Comparison of ENCODE assay signal across 1 cellular context in genomic region chrX:18674788-18675735, GRCh38.
TF ChIP-seq lines count a peak whose summit lies in the region.

No MANE protein-coding gene starts in this region.

TF ChIP-seq in GM12878, 131 proteins besides CTCF, POLR2A, EP300 and RAD21 (continued from another document and continues in another):
- TF ChIP-seq, protein P1, sequence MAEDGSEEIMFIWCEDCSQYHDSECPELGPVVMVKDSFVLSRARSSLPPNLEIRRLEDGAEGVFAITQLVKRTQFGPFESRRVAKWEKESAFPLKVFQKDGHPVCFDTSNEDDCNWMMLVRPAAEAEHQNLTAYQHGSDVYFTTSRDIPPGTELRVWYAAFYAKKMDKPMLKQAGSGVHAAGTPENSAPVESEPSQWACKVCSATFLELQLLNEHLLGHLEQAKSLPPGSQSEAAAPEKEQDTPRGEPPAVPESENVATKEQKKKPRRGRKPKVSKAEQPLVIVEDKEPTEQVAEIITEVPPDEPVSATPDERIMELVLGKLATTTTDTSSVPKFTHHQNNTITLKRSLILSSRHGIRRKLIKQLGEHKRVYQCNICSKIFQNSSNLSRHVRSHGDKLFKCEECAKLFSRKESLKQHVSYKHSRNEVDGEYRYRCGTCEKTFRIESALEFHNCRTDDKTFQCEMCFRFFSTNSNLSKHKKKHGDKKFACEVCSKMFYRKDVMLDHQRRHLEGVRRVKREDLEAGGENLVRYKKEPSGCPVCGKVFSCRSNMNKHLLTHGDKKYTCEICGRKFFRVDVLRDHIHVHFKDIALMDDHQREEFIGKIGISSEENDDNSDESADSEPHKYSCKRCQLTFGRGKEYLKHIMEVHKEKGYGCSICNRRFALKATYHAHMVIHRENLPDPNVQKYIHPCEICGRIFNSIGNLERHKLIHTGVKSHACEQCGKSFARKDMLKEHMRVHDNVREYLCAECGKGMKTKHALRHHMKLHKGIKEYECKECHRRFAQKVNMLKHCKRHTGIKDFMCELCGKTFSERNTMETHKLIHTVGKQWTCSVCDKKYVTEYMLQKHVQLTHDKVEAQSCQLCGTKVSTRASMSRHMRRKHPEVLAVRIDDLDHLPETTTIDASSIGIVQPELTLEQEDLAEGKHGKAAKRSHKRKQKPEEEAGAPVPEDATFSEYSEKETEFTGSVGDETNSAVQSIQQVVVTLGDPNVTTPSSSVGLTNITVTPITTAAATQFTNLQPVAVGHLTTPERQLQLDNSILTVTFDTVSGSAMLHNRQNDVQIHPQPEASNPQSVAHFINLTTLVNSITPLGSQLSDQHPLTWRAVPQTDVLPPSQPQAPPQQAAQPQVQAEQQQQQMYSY (CRISPR knock-in tag; IDR thresholded peaks at IDR 0.05): no peak
- TF ChIP-seq CBX3 (IDR thresholded peaks at IDR 0.05; ENCODE audit: borderline replicate concordance, low read depth) (no peak), CHD4 (IDR thresholded peaks at IDR 0.05) (no peak), PAX5 (IDR thresholded peaks at IDR 0.05; ENCODE audit: borderline replicate concordance, low read depth, low read length) (0 out of 2 replicates have a peak, but pooled peaks have one; percentile 44), BHLHE40 (IDR thresholded peaks at IDR 0.05; ENCODE audit: borderline replicate concordance in 1 of 2, low read depth in 2 of 2, low read length in 1 of 2) (0 out of 4 replicates have a peak, but pooled peaks of 1 of the 2 experiments have one; percentile 4), BCLAF1 (IDR thresholded peaks at IDR 0.05) (no peak), YY1 (IDR thresholded peaks at IDR 0.05; ENCODE audit: low read depth, low read length) (peak; percentile 50; the same call in 1 of the 2 replicates), BMI1 (IDR thresholded peaks at IDR 0.05; ENCODE audit: borderline replicate concordance) (no peak), KLF5 (IDR thresholded peaks at IDR 0.05; ENCODE audit: partially characterized antibody) (no peak), ZNF384 (IDR thresholded peaks at IDR 0.05; ENCODE audit: borderline replicate concordance, low read depth, low read length) (peak; percentile 58), LARP7 (IDR thresholded peaks at IDR 0.05) (no peak), TCF7 (IDR thresholded peaks at IDR 0.05; ENCODE audit: borderline replicate concordance) (no peak), TARDBP (IDR thresholded peaks at IDR 0.05; ENCODE audit: borderline replicate concordance) (peak; percentile 94), EZH2 (IDR thresholded peaks at IDR 0.05; ENCODE audit: borderline replicate concordance, control insufficient read depth, low read depth, low read length) (no peak), ZNF274 (IDR thresholded peaks at IDR 0.05; ENCODE audit: insufficient read depth, insufficient read length) (no peak), FOXM1 (IDR thresholded peaks at IDR 0.05; ENCODE audit: low read depth, low read length) (no peak; the same call in 1 of the 2 replicates), EGR1 (IDR thresholded peaks at IDR 0.05; ENCODE audit: borderline replicate concordance in 1 of 2, low read depth in 2 of 2, low read length in 2 of 2) (no peak; a peak in 1 of 3 replicates), CBFB (IDR thresholded peaks at IDR 0.05; ENCODE audit: low read depth) (0 out of 2 replicates have a peak, but pooled peaks have one; percentile 30), SMC3 (IDR thresholded peaks at IDR 0.05; ENCODE audit: borderline replicate concordance, low read length) (no peak), STAT1 (conservative IDR thresholded peaks at IDR 0.05) (no peak), ZNF24 (IDR thresholded peaks at IDR 0.05) (peak; percentile 99), PML (IDR thresholded peaks at IDR 0.05; ENCODE audit: low read length) (no peak), RELB (IDR thresholded peaks at IDR 0.05; ENCODE audit: low read depth) (no peak), ATF7 (IDR thresholded peaks at IDR 0.05; ENCODE audit: low read depth) (no peak), RCOR1 (conservative IDR thresholded peaks at IDR 0.05; ENCODE audit: low read depth, low read length) (no peak; the same call in 1 of the 2 replicates), JUNB (IDR thresholded peaks at IDR 0.05) (no peak), EED (IDR thresholded peaks at IDR 0.05; ENCODE audit: low read depth) (0 out of 2 replicates have a peak, but pooled peaks have one; percentile 37), HSF1 (IDR thresholded peaks at IDR 0.05; ENCODE audit: low read depth, low read length) (no peak), PKNOX1 (IDR thresholded peaks at IDR 0.05) (no peak), ASH2L (IDR thresholded peaks at IDR 0.05; ENCODE audit: borderline replicate concordance, low read depth) (peak; percentile 99), RBBP5 (conservative IDR thresholded peaks at IDR 0.05) (0 out of 2 replicates have a peak, but pooled peaks have one; percentile 83), MTA2 (IDR thresholded peaks at IDR 0.05; ENCODE audit: low read depth) (no peak), BACH1 (IDR thresholded peaks at IDR 0.05; ENCODE audit: borderline replicate concordance) (0 out of 2 replicates have a peak, but pooled peaks have one; percentile 24), ESRRA (IDR thresholded peaks at IDR 0.05; ENCODE audit: low read length) (no peak)
- TF ChIP-seq, protein P2, sequence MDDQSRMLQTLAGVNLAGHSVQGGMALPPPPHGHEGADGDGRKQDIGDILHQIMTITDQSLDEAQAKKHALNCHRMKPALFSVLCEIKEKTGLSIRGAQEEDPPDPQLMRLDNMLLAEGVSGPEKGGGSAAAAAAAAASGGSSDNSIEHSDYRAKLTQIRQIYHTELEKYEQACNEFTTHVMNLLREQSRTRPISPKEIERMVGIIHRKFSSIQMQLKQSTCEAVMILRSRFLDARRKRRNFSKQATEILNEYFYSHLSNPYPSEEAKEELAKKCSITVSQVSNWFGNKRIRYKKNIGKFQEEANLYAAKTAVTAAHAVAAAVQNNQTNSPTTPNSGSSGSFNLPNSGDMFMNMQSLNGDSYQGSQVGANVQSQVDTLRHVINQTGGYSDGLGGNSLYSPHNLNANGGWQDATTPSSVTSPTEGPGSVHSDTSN (IDR thresholded peaks at IDR 0.05; ENCODE audit: insufficient replicate concordance, low read depth, low read length): no peak
- TF ChIP-seq, protein P3, sequence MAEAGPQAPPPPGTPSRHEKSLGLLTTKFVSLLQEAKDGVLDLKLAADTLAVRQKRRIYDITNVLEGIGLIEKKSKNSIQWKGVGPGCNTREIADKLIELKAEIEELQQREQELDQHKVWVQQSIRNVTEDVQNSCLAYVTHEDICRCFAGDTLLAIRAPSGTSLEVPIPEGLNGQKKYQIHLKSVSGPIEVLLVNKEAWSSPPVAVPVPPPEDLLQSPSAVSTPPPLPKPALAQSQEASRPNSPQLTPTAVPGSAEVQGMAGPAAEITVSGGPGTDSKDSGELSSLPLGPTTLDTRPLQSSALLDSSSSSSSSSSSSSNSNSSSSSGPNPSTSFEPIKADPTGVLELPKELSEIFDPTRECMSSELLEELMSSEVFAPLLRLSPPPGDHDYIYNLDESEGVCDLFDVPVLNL (IDR thresholded peaks at IDR 0.05; ENCODE audit: low read depth, low read length): no peak
- TF ChIP-seq, protein P4, sequence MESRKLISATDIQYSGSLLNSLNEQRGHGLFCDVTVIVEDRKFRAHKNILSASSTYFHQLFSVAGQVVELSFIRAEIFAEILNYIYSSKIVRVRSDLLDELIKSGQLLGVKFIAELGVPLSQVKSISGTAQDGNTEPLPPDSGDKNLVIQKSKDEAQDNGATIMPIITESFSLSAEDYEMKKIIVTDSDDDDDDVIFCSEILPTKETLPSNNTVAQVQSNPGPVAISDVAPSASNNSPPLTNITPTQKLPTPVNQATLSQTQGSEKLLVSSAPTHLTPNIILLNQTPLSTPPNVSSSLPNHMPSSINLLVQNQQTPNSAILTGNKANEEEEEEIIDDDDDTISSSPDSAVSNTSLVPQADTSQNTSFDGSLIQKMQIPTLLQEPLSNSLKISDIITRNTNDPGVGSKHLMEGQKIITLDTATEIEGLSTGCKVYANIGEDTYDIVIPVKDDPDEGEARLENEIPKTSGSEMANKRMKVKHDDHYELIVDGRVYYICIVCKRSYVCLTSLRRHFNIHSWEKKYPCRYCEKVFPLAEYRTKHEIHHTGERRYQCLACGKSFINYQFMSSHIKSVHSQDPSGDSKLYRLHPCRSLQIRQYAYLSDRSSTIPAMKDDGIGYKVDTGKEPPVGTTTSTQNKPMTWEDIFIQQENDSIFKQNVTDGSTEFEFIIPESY (IDR thresholded peaks at IDR 0.05): no peak
- TF ChIP-seq, protein P5, sequence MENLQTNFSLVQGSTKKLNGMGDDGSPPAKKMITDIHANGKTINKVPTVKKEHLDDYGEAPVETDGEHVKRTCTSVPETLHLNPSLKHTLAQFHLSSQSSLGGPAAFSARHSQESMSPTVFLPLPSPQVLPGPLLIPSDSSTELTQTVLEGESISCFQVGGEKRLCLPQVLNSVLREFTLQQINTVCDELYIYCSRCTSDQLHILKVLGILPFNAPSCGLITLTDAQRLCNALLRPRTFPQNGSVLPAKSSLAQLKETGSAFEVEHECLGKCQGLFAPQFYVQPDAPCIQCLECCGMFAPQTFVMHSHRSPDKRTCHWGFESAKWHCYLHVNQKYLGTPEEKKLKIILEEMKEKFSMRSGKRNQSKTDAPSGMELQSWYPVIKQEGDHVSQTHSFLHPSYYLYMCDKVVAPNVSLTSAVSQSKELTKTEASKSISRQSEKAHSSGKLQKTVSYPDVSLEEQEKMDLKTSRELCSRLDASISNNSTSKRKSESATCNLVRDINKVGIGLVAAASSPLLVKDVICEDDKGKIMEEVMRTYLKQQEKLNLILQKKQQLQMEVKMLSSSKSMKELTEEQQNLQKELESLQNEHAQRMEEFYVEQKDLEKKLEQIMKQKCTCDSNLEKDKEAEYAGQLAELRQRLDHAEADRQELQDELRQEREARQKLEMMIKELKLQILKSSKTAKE (IDR thresholded peaks at IDR 0.05; ENCODE audit: low read depth, poor library complexity, severe bottlenecking): peak; percentile 76
- TF ChIP-seq, protein P6, sequence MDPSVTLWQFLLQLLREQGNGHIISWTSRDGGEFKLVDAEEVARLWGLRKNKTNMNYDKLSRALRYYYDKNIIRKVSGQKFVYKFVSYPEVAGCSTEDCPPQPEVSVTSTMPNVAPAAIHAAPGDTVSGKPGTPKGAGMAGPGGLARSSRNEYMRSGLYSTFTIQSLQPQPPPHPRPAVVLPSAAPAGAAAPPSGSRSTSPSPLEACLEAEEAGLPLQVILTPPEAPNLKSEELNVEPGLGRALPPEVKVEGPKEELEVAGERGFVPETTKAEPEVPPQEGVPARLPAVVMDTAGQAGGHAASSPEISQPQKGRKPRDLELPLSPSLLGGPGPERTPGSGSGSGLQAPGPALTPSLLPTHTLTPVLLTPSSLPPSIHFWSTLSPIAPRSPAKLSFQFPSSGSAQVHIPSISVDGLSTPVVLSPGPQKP (IDR thresholded peaks at IDR 0.05; ENCODE audit: low read depth, low read length): peak; percentile 91
